ENCODE assay signal across 29 cellular contexts in genomic region chr14:90613997-90614396, GRCh38.
DNase-seq lines count a peak whose midpoint lies in the region; ATAC-seq, FAIRE-seq and TF ChIP-seq lines count a peak whose summit lies in the region.
"Had no signal": no experiment of that assay in that cellular context is flagged by ENCODE, and none has a peak within 500 bp of the region (broad histone marks: within the 10 kb centered on the region; RNA-seq: fewer than 3 reads in every experiment).

No MANE protein-coding gene starts in this region.

- H4K20me1 ChIP-seq in HepG2 (ENCODE audit: insufficient read depth, low read length), result no peaks in the 10 kb centered on the region

- TF ChIP-seq EP300 in HepG2 (IDR thresholded peaks at IDR 0.05; ENCODE audit: low read depth in 2 of 2, low read length in 2 of 2), result no peak
- TF ChIP-seq EP300 in HepG2 (CRISPR knock-in tag; IDR thresholded peaks at IDR 0.05; ENCODE audit: borderline replicate concordance), result no peak

- no peaks in the 10 kb centered on the region for H3K9me3 ChIP-seq in HepG2 (ENCODE audit: low read length)
- no peaks in the 10 kb centered on the region for H3K9me3 ChIP-seq in right lobe of liver
- no peaks in the 10 kb centered on the region for H3K9me3 ChIP-seq in gastrocnemius medialis
- no peaks in the 10 kb centered on the region for H3K9me3 ChIP-seq in uterus
- H3K9me3 ChIP-seq: BE2C, SJCRH30 had no signal

- TF ChIP-seq CTCF in HepG2 (CRISPR knock-in tag; IDR thresholded peaks at IDR 0.05) (no peak), right lobe of liver (IDR thresholded peaks at IDR 0.05) (no peak), gastrocnemius medialis (IDR thresholded peaks at IDR 0.05 in 4 of 5, conservative IDR thresholded peaks at IDR 0.05 in 1 of 5) (no peak), uterus (IDR thresholded peaks at IDR 0.05) (no peak)

- TF ChIP-seq POLR2A in HepG2 (IDR thresholded peaks at IDR 0.05; ENCODE audit: insufficient read depth in 1 of 2, low read depth in 2 of 2, low read length in 2 of 2) (no peak), right lobe of liver (IDR thresholded peaks at IDR 0.05) (no peak), gastrocnemius medialis (IDR thresholded peaks at IDR 0.05) (no peak), uterus (IDR thresholded peaks at IDR 0.05) (no peak)

- POLR2A ChIA-PET in HepG2 (lab: Yijun Ruan, JAX), result no interaction called here

- H3K9ac ChIP-seq in HepG2 (ENCODE audit: insufficient read depth, low read depth, low read length), result no peak overlapping the region

- H3K4me1 ChIP-seq in HepG2 (ENCODE audit: insufficient read depth, low read length) (no peaks in the 10 kb centered on the region), right lobe of liver (no peaks in the 10 kb centered on the region), gastrocnemius medialis (peaks cover 40 to 46% of the 10 kb centered on the region in 2 donors), uterus (no peaks in the 10 kb centered on the region)

- in situ Hi-C loops in HepG2 (cut with HindIII; ENCODE audit: extremely low pct_ligation_motif_present, low pct_unique_long_range_greater_than_20kb) (no loop called here), gastrocnemius medialis (cut with MboI; ENCODE audit: low sequenced_read_pairs in 4 of 4) (no loop called here)

- H3K36me3 ChIP-seq in HepG2 (replicated peaks in 1 of 2; ENCODE audit: control insufficient read depth in 1 of 2, insufficient read depth in 2 of 2, low read length in 2 of 2) (no peaks in the 10 kb centered on the region), right lobe of liver (no peaks in the 10 kb centered on the region), gastrocnemius medialis (peaks cover 0 to 6% of the 10 kb centered on the region in 2 donors), uterus (no peaks in the 10 kb centered on the region)
- H3K36me3 ChIP-seq: BE2C, SJCRH30 had no signal

- H3K4me2 ChIP-seq in HepG2 (ENCODE audit: low read depth, low read length), result no peak overlapping the region

- no peak for DNase-seq in HepG2 (ENCODE audit: low spot score)
- no peak for DNase-seq in right lobe of liver
- peak; percentile 45 for DNase-seq in myocyte (ENCODE audit: low read depth)
- no peak for DNase-seq in gastrocnemius medialis
- no peak for DNase-seq in uterus
- no peak for DNase-seq in Kasumi-1 (lab: John Stamatoyannopoulos, UW)
- DNase-seq: 8988T; ACHN; BE2C; CD8-positive, alpha-beta memory T cell; DMS 273 treated with DMSO at 0.1 percent for 48 hours; DMS79; EL; GDM1; H7; MV-4-11; NCI-H1105 treated with DMSO at 0.1 percent for 48 hours; NCI-H146; NCI-H1930; NCI-H2107; NCI-H446; NCI-H524 treated with DMSO at 0.1 percent for 48 hours; NCI-H82; NK-92 treated with Interleukin-12 subunit alpha and Interleukin-12 subunit beta, amount 100 ng/mL, for 24 hours; PC-3; SJCRH30 had no signal

- H3K4me3 ChIP-seq in HepG2 (replicated peaks in 1 of 3; ENCODE audit: insufficient read depth in 1 of 3, low read depth in 2 of 3, low read length in 3 of 3), result no peak overlapping the region
- no peak overlapping the region for H3K4me3 ChIP-seq in right lobe of liver
- H3K4me3 ChIP-seq in gastrocnemius medialis, result no peak overlapping the region
- H3K4me3 ChIP-seq in uterus, result no peak overlapping the region
- H3K4me3 ChIP-seq: GM12878, SJCRH30 had no signal

- H3K79me2 ChIP-seq in HepG2 (ENCODE audit: insufficient read depth, low read length), result no peaks in the 10 kb centered on the region

- ATAC-seq in HepG2 (no peak), right lobe of liver (no peak), gastrocnemius medialis (no peak), HG03354 (IDR thresholded peaks at IDR 0.05; ENCODE audit: poor library complexity, severe bottlenecking, unreplicated experiment) (no peak)
- ATAC-seq: GM12878 had no signal

- H3K27ac ChIP-seq in HepG2 (ENCODE audit: extremely low read length, insufficient read depth, low read length), result no peak overlapping the region
- no peak overlapping the region for H3K27ac ChIP-seq in right lobe of liver
- peak overlapping the region; percentile 2 to 69 (median 56) for H3K27ac ChIP-seq in gastrocnemius medialis
- no peak overlapping the region for H3K27ac ChIP-seq in uterus
- H3K27ac ChIP-seq: SJCRH30 had no signal

- WGBS in HepG2 (ENCODE audit: low lambda C conversion rate), result 49% methylated on average over 4 of the region's 4 CpGs
- 92% methylated on average over 2 of the region's 4 CpGs for WGBS in right lobe of liver (ENCODE audit: insufficient coverage, low coverage, low lambda C conversion rate, missing lambda C conversion rate)

- TF ChIP-seq RAD21 in HepG2 (CRISPR knock-in tag; IDR thresholded peaks at IDR 0.05), result no peak

- H3K27me3 ChIP-seq in HepG2 (ENCODE audit: control insufficient read depth in 1 of 2, insufficient read depth in 2 of 2, low read length in 2 of 2), result no peaks in the 10 kb centered on the region
- H3K27me3 ChIP-seq in right lobe of liver, result no peaks in the 10 kb centered on the region
- no peaks in the 10 kb centered on the region for H3K27me3 ChIP-seq in gastrocnemius medialis
- no peaks in the 10 kb centered on the region for H3K27me3 ChIP-seq in uterus
- H3K27me3 ChIP-seq: BE2C, SJCRH30 had no signal

- no TSS peak for BruUV-seq in HepG2 (replicated peaks; lab: Mats Ljungman, UMichigan)

- CTCF ChIA-PET in HepG2 (lab: Yijun Ruan, JAX; ENCODE audit: low intra/inter-chr PET ratio, low total read pairs), result no interaction called here

- intact Hi-C loops in HepG2 (cut with micrococcal nuclease; ENCODE audit: unreplicated experiment), result no loop called here
- intact Hi-C loops in right lobe of liver (cut with DNase I), result no loop called here
- intact Hi-C loops in gastrocnemius medialis (cut with DNase I; ENCODE audit: low total_unique reads), result no loop called here
- intact Hi-C loops in uterus (cut with DNase I; ENCODE audit: low total_unique reads), result no loop called here

- no peak for FAIRE-seq in HepG2 (lab: Jason Lieb, UNC)
- FAIRE-seq: GM12878, GM19239 had no signal

- no peak overlapping the region for H2AFZ ChIP-seq in HepG2 (ENCODE audit: low read length)

TF ChIP-seq in HepG2, 621 proteins besides CTCF, POLR2A, EP300 and RAD21:
- peak; percentile 53; the same call in 1 of the 2 replicates for TF ChIP-seq ZNF629 (CRISPR knock-in tag; conservative IDR thresholded peaks at IDR 0.05)
- no peak for TF ChIP-seq KLF13 (CRISPR knock-in tag; IDR thresholded peaks at IDR 0.05)

Comparison
In these comparisons a context has a peak if more than half of its experiments do, and no peak if none do; other contexts are left out.
1. H3K27ac ChIP-seq: peak in gastrocnemius medialis (4 of 4); none in HepG2 (single experiment), right lobe of liver (0 of 3) and uterus (0 of 2).